In genomic region chr3:155495387-155495786, GRCh38 we compare ENCODE assay signal across 12 cellular contexts.
DNase-seq lines count a peak whose midpoint lies in the region; ATAC-seq and TF ChIP-seq lines count a peak whose summit lies in the region.
"Had no signal": no experiment of that assay in that cellular context is flagged by ENCODE, and none has a peak within 500 bp of the region (broad histone marks: within the 10 kb centered on the region; RNA-seq: fewer than 3 reads in every experiment).

No MANE protein-coding gene starts in this region.

- no peak overlapping the region for H3K4me3 Mint-ChIP-seq in progenitor cell of endocrine pancreas (ENCODE audit: low read depth)
- H3K4me3 Mint-ChIP-seq: brain, T-helper 17 cell had no signal

- H3K27me3 ChIP-seq in sigmoid colon, result no peaks in the 10 kb centered on the region

- H3K9me3 ChIP-seq in sigmoid colon, result no peaks in the 10 kb centered on the region
- H3K9me3 ChIP-seq: lower lobe of right lung had no signal

- H3K9me3 Mint-ChIP-seq in progenitor cell of endocrine pancreas (ENCODE audit: low read depth), result no peaks in the 10 kb centered on the region
- H3K9me3 Mint-ChIP-seq: brain had no signal

- no peak for TF ChIP-seq CTCF in progenitor cell of endocrine pancreas (IDR thresholded peaks at IDR 0.05; ENCODE audit: unreplicated experiment)
- no peak for TF ChIP-seq CTCF in sigmoid colon (IDR thresholded peaks at IDR 0.05)

- peak overlapping the region; percentile 33 for H3K27ac Mint-ChIP-seq in progenitor cell of endocrine pancreas
- H3K27ac Mint-ChIP-seq: T-helper 17 cell had no signal

- H3K27me3 Mint-ChIP-seq in progenitor cell of endocrine pancreas, result no peaks in the 10 kb centered on the region
- H3K27me3 Mint-ChIP-seq: brain, T-helper 17 cell had no signal

- intact Hi-C loops in sigmoid colon (cut with DNase I), result no loop called here

- TF ChIP-seq POLR2A in sigmoid colon (IDR thresholded peaks at IDR 0.05), result no peak

- TF ChIP-seq EP300 in sigmoid colon (IDR thresholded peaks at IDR 0.05), result no peak

- H3K4me1 ChIP-seq in sigmoid colon, result no peaks in the 10 kb centered on the region
- H3K4me1 ChIP-seq: lower lobe of right lung had no signal

- ATAC-seq in GM19023 (IDR thresholded peaks at IDR 0.05; ENCODE audit: unreplicated experiment), result peak; percentile 78
- ATAC-seq in HG02588 (IDR thresholded peaks at IDR 0.05; ENCODE audit: unreplicated experiment), result peak; percentile 71
- ATAC-seq in HG03442 (IDR thresholded peaks at IDR 0.05; ENCODE audit: unreplicated experiment), result peak; percentile 82
- no peak for ATAC-seq in left lobe of liver
- ATAC-seq: lower lobe of right lung, T-helper 17 cell had no signal

- no peak overlapping the region for H3K27ac ChIP-seq in sigmoid colon
- H3K27ac ChIP-seq: lower lobe of right lung had no signal

- no peak for DNase-seq in progenitor cell of endocrine pancreas (ENCODE audit: low spot score, unreplicated experiment)
- no peak for DNase-seq in T-helper 9 cell
- DNase-seq in sigmoid colon, result no peak
- DNase-seq in NOMO-1 treated with dmso at 0.1 percent for 144 hours (lab: John Stamatoyannopoulos, UW; ENCODE audit: unreplicated experiment), result no peak
- no peak for DNase-seq in left lobe of liver (ENCODE audit: low spot score)
- DNase-seq: lower lobe of right lung, NCI-H748 treated with DMSO at 0.1 percent for 48 hours, T-helper 17 cell had no signal

- H3K4me1 Mint-ChIP-seq in progenitor cell of endocrine pancreas (ENCODE audit: low read depth), result no peaks in the 10 kb centered on the region

- H3K4me3 ChIP-seq in sigmoid colon, result no peak overlapping the region
- H3K4me3 ChIP-seq: lower lobe of right lung had no signal

- 88 to 92% methylated on average over 4 of the region's 4 CpGs for WGBS in sigmoid colon, 2 donors

- H3K36me3 Mint-ChIP-seq in progenitor cell of endocrine pancreas (ENCODE audit: insufficient read depth), result peaks cover 19% of the 10 kb centered on the region

- no peaks in the 10 kb centered on the region for H3K36me3 ChIP-seq in sigmoid colon
- H3K36me3 ChIP-seq: lower lobe of right lung had no signal
